ENCODE assay signal across 26 cellular contexts in genomic region chr12:21704847-21705246, GRCh38. TPM values are rescaled to one million over a fixed set of nuclear protein-coding genes. Genes with fewer than 3 reads are reported as not detected.
DNase-seq lines count a peak whose midpoint lies in the region; ATAC-seq, FAIRE-seq and TF ChIP-seq lines count a peak whose summit lies in the region.
"Had no signal": no experiment of that assay in that cellular context is flagged by ENCODE, and none has a peak within 500 bp of the region (broad histone marks: within the 10 kb centered on the region; RNA-seq: fewer than 3 reads in every experiment).

No MANE protein-coding gene starts in this region.

- no peaks in the 10 kb centered on the region for H3K4me1 Mint-ChIP-seq in endodermal cell
- H3K4me1 Mint-ChIP-seq: B cell, CD14-positive monocyte had no signal

- no peak overlapping the region for H3K4me3 Mint-ChIP-seq in endodermal cell
- H3K4me3 Mint-ChIP-seq: B cell; CD14-positive monocyte; CD4-positive, alpha-beta memory T cell; CD4-positive, CD25-positive, alpha-beta regulatory T cell; CD8-positive, alpha-beta memory T cell had no signal

- FAIRE-seq in pancreas (lab: Jason Lieb, UNC) = peak; percentile 34
- FAIRE-seq: A549, GM12878, GM12892, GM18507 had no signal

- no peak for ATAC-seq in pancreas
- ATAC-seq in HG03432 (IDR thresholded peaks at IDR 0.05; ENCODE audit: unreplicated experiment) = no peak
- no peak for ATAC-seq in SK-N-SH treated with all-trans-retinoic acid at 6 μM for 48 hours
- ATAC-seq: A549, GM12878 had no signal

- H3K27ac ChIP-seq in C4-2B = no peak overlapping the region
- H3K27ac ChIP-seq in endodermal cell (ENCODE audit: low read depth, low read length) = no peak overlapping the region
- no peak overlapping the region for H3K27ac ChIP-seq in pancreas
- H3K27ac ChIP-seq: 22Rv1; A549; BLaER1 treated with 17β-estradiol and CSF1 and Interleukin-3, amounts not matched to agents 10 nM and 100 nM had no signal

- no peaks in the 10 kb centered on the region for H3K4me1 ChIP-seq in endodermal cell (ENCODE audit: control insufficient read depth, insufficient read depth, low read length)
- H3K4me1 ChIP-seq in pancreas = no peaks in the 10 kb centered on the region
- H3K4me1 ChIP-seq: A549; BLaER1 treated with 17β-estradiol and CSF1 and Interleukin-3, amounts not matched to agents 10 nM and 100 nM had no signal

- no peak overlapping the region for H3K27ac Mint-ChIP-seq in endodermal cell
- H3K27ac Mint-ChIP-seq: B cell; CD14-positive monocyte; CD4-positive, alpha-beta memory T cell; CD4-positive, CD25-positive, alpha-beta regulatory T cell; CD8-positive, alpha-beta memory T cell had no signal

- H3K4me3 ChIP-seq in endodermal cell (ENCODE audit: low read length) (no peak overlapping the region), pancreas (no peak overlapping the region)
- H3K4me3 ChIP-seq: A549; BLaER1 treated with 17β-estradiol and CSF1 and Interleukin-3, amounts not matched to agents 10 nM and 100 nM; GM12878 had no signal

- H3K9me3 ChIP-seq in endodermal cell (ENCODE audit: control insufficient read depth, low read length) = no peaks in the 10 kb centered on the region
- H3K9me3 ChIP-seq in pancreas = no peaks in the 10 kb centered on the region
- H3K9me3 ChIP-seq: A549; BLaER1 treated with 17β-estradiol and CSF1 and Interleukin-3, amounts not matched to agents 10 nM and 100 nM had no signal

- no peaks in the 10 kb centered on the region for H3K9me3 Mint-ChIP-seq in endodermal cell
- H3K9me3 Mint-ChIP-seq: CD8-positive, alpha-beta memory T cell had no signal

- peak; percentile 14; the same call in 1 of the 2 replicates for TF ChIP-seq CTCF in C4-2B (conservative IDR thresholded peaks at IDR 0.05)
- peak; percentile 54 for TF ChIP-seq CTCF in endodermal cell (conservative IDR thresholded peaks at IDR 0.05)
- no peak for TF ChIP-seq CTCF in pancreas (IDR thresholded peaks at IDR 0.05)

- no peak overlapping the region for H3K9ac ChIP-seq in endodermal cell (ENCODE audit: extremely low read depth, low read length, poor library complexity, severe bottlenecking)
- H3K9ac ChIP-seq: BLaER1 treated with 17β-estradiol and CSF1 and Interleukin-3, amounts not matched to agents 10 nM and 100 nM had no signal

- intact Hi-C loops in pancreas (cut with DNase I) = loop anchor here in 1 of 3 donors (10.0 kb wide), 1 partner anchor 310 kb away; no protein-coding TSS in a partner anchor

- DNase-seq in endodermal cell = no peak
- DNase-seq in pancreas = no peak
- no peak for DNase-seq in kidney tubule cell (ENCODE audit: low spot score)
- DNase-seq: AML-193; CD4-positive, alpha-beta memory T cell; CD4-positive, CD25-positive, alpha-beta regulatory T cell; CD8-positive, alpha-beta memory T cell; COR-L47; DMS 273 treated with DMSO at 0.1 percent for 48 hours; DMS153; DMS53; DMS79; DND-41; EL; GDM1 had no signal

- H3K36me3 ChIP-seq in endodermal cell (ENCODE audit: control insufficient read depth, insufficient read depth, low read length) (no peaks in the 10 kb centered on the region), pancreas (no peaks in the 10 kb centered on the region)
- H3K36me3 ChIP-seq: BLaER1 treated with 17β-estradiol and CSF1 and Interleukin-3, amounts not matched to agents 10 nM and 100 nM had no signal

- 93% methylated on average over 4 of the region's 4 CpGs; no CpG with 5 or more reads in 1 of the 2 experiments for WGBS in endodermal cell (ENCODE audit: insufficient coverage in 1 of 2, insufficient read length in 1 of 2), 2 experiments
- 78 to 79% methylated on average over 4 of the region's 4 CpGs for WGBS in pancreas, 2 donors

- no peaks in the 10 kb centered on the region for H3K36me3 Mint-ChIP-seq in endodermal cell (ENCODE audit: low read depth)
- H3K36me3 Mint-ChIP-seq: CD14-positive monocyte; CD4-positive, alpha-beta memory T cell; CD4-positive, CD25-positive, alpha-beta regulatory T cell; CD8-positive, alpha-beta memory T cell had no signal

- H3K27me3 ChIP-seq in endodermal cell (ENCODE audit: control insufficient read depth, insufficient read depth, low read length, poor library complexity, severe bottlenecking) = no peaks in the 10 kb centered on the region
- no peaks in the 10 kb centered on the region for H3K27me3 ChIP-seq in pancreas
- H3K27me3 ChIP-seq: BLaER1 treated with 17β-estradiol and CSF1 and Interleukin-3, amounts not matched to agents 10 nM and 100 nM had no signal

- peaks cover 10% of the 10 kb centered on the region for H3K27me3 Mint-ChIP-seq in endodermal cell (ENCODE audit: insufficient read depth)

TF ChIP-seq in SK-N-SH treated with all-trans-retinoic acid at 6 μM for 48 hours, 23 proteins besides CTCF, POLR2A, EP300 and RAD21 (continues in another document):
- TF ChIP-seq RARB (CRISPR knock-in tag; IDR thresholded peaks at IDR 0.05) (no peak), ZFP3 (CRISPR knock-in tag; IDR thresholded peaks at IDR 0.05) (no peak), TOX (CRISPR knock-in tag; IDR thresholded peaks at IDR 0.05; ENCODE audit: borderline replicate concordance) (no peak), ISL1 (CRISPR knock-in tag; IDR thresholded peaks at IDR 0.05) (no peak), ZNF70 (CRISPR knock-in tag; IDR thresholded peaks at IDR 0.05) (no peak), BACH2 (CRISPR knock-in tag; IDR thresholded peaks at IDR 0.05; ENCODE audit: borderline replicate concordance) (no peak), GLIS3 (CRISPR knock-in tag; IDR thresholded peaks at IDR 0.05) (no peak), CSRNP3 (CRISPR knock-in tag; IDR thresholded peaks at IDR 0.05) (no peak), ZC3H10 (CRISPR knock-in tag; IDR thresholded peaks at IDR 0.05) (no peak), ESRRG (CRISPR knock-in tag; IDR thresholded peaks at IDR 0.05) (no peak), SNAI2 (CRISPR knock-in tag; IDR thresholded peaks at IDR 0.05) (no peak), ZNF8 (CRISPR knock-in tag; IDR thresholded peaks at IDR 0.05) (no peak), OSR1 (CRISPR knock-in tag; IDR thresholded peaks at IDR 0.05) (no peak), ARNTL (CRISPR knock-in tag; IDR thresholded peaks at IDR 0.05; ENCODE audit: borderline replicate concordance, low read depth) (no peak)
- TF ChIP-seq, protein P1, sequence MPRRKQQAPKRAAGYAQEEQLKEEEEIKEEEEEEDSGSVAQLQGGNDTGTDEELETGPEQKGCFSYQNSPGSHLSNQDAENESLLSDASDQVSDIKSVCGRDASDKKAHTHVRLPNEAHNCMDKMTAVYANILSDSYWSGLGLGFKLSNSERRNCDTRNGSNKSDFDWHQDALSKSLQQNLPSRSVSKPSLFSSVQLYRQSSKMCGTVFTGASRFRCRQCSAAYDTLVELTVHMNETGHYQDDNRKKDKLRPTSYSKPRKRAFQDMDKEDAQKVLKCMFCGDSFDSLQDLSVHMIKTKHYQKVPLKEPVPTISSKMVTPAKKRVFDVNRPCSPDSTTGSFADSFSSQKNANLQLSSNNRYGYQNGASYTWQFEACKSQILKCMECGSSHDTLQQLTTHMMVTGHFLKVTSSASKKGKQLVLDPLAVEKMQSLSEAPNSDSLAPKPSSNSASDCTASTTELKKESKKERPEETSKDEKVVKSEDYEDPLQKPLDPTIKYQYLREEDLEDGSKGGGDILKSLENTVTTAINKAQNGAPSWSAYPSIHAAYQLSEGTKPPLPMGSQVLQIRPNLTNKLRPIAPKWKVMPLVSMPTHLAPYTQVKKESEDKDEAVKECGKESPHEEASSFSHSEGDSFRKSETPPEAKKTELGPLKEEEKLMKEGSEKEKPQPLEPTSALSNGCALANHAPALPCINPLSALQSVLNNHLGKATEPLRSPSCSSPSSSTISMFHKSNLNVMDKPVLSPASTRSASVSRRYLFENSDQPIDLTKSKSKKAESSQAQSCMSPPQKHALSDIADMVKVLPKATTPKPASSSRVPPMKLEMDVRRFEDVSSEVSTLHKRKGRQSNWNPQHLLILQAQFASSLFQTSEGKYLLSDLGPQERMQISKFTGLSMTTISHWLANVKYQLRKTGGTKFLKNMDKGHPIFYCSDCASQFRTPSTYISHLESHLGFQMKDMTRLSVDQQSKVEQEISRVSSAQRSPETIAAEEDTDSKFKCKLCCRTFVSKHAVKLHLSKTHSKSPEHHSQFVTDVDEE (CRISPR knock-in tag; IDR thresholded peaks at IDR 0.05) = no peak
- TF ChIP-seq, protein P2, sequence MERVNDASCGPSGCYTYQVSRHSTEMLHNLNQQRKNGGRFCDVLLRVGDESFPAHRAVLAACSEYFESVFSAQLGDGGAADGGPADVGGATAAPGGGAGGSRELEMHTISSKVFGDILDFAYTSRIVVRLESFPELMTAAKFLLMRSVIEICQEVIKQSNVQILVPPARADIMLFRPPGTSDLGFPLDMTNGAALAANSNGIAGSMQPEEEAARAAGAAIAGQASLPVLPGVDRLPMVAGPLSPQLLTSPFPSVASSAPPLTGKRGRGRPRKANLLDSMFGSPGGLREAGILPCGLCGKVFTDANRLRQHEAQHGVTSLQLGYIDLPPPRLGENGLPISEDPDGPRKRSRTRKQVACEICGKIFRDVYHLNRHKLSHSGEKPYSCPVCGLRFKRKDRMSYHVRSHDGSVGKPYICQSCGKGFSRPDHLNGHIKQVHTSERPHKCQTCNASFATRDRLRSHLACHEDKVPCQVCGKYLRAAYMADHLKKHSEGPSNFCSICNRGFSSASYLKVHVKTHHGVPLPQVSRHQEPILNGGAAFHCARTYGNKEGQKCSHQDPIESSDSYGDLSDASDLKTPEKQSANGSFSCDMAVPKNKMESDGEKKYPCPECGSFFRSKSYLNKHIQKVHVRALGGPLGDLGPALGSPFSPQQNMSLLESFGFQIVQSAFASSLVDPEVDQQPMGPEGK (CRISPR knock-in tag; IDR thresholded peaks at IDR 0.05; ENCODE audit: borderline replicate concordance) = no peak

RNA-seq across cellular contexts. Expression of gene LDHB, which starts 47.2 kb away (rescaled TPM):
- total RNA-seq in endodermal cell = 1,000 to 10,000 TPM in 1 of 2 donors, 100 to 1,000 TPM in 1; 917 to 1,694 TPM
- polyA plus RNA-seq in endodermal cell (2013, experiment 1 of 2) = 934 TPM
- polyA plus RNA-seq in endodermal cell (2013, experiment 2 of 2) = 808 TPM
- total RNA-seq in pancreas = 100 to 1,000 TPM; 216 to 364 (median 247) TPM
- 100 to 1,000 TPM in 1 of 2 donors, 10 to 100 TPM in 1; 97.6 to 108 TPM for polyA plus RNA-seq in pancreas

Comparison
In these comparisons a context has a peak if more than half of its experiments do, and no peak if none do; other contexts are left out.
1. CTCF ChIP-seq: peak in C4-2B (single experiment) and endodermal cell (single experiment); none in pancreas (0 of 4).